In the genomic region with DNA sequence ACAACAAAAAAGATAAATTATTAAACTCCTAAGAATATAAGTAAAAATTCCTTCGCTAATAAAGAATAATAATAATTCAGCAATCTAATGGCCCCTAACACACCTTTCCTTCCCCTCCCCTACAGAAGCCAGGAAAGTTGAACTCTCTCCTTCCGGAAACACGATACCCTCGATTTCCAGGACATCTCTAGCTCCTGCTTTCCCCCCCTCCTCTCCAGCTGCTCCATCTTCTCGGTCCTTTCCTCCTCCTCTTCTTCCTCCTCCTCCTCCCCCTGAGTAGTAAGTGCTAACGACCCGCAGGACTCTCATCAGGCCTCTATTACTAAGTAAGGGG, we compare ENCODE assay signal across 8 cellular contexts. TPM values are rescaled to one million over a fixed set of nuclear protein-coding genes. Genes with fewer than 3 reads are reported as not detected.
DNase-seq lines count a peak whose midpoint lies in the region; ATAC-seq and TF ChIP-seq lines count a peak whose summit lies in the region.

No MANE protein-coding gene starts in this region.

- TF ChIP-seq CTCF in PC-3 (conservative IDR thresholded peaks at IDR 0.05; ENCODE audit: low read depth, low read length) (no peak), epithelial cell of esophagus (IDR thresholded peaks at IDR 0.05; ENCODE audit: insufficient read depth, low read depth, low read length, missing control alignments) (no peak)

- peak overlapping the region; percentile 93 for H3K9ac ChIP-seq in PC-3 (ENCODE audit: low read length)
- H3K9ac ChIP-seq in neuronal stem cell (ENCODE audit: low read depth, low read length, poor library complexity) = peak overlapping the region; percentile 91

- H3K14ac ChIP-seq in neuronal stem cell (ENCODE audit: low read length) = no peak overlapping the region

- H2AFZ ChIP-seq in PC-3 (ENCODE audit: low read length) = peak overlapping the region; percentile 79
- peak overlapping the region; percentile 94 for H2AFZ ChIP-seq in neuronal stem cell (ENCODE audit: low read length)

- no peaks in the 10 kb centered on the region for H3K79me1 ChIP-seq in neuronal stem cell (ENCODE audit: low read depth, low read length)

- H3K4me2 ChIP-seq in PC-3 (ENCODE audit: low read length) = peak overlapping the region; percentile 83
- H3K4me2 ChIP-seq in neuronal stem cell (ENCODE audit: insufficient read depth, low read length, poor library complexity, severe bottlenecking) = peak overlapping the region; percentile 80

- H3K27ac Mint-ChIP-seq in T-helper 2 cell treated with Interferon-gamma antibody and Interleukin-4, amounts not matched to agents 5 μg/mL and 100 μg/mL, for 36 hours = peak overlapping the region; percentile 69

- H3K9me3 Mint-ChIP-seq in T-helper 2 cell treated with Interferon-gamma antibody and Interleukin-4, amounts not matched to agents 5 μg/mL and 100 μg/mL, for 36 hours = peaks cover 3% of the 10 kb centered on the region

- H3K4ac ChIP-seq in neuronal stem cell (ENCODE audit: low read length) = no peak overlapping the region

- peak overlapping the region; percentile 38 for H3K18ac ChIP-seq in neuronal stem cell (ENCODE audit: low read length)

- H3K27ac ChIP-seq in PC-3 (ENCODE audit: low read length) (peak overlapping the region; percentile 66), neuronal stem cell (replicated peaks; ENCODE audit: low read length) (peak overlapping the region; percentile 33)

- H3K36me3 Mint-ChIP-seq in T-helper 2 cell treated with Interferon-gamma antibody and Interleukin-4, amounts not matched to agents 5 μg/mL and 100 μg/mL, for 36 hours (ENCODE audit: low read depth) = peaks cover 4% of the 10 kb centered on the region

- peak overlapping the region; percentile 85 for H3K23ac ChIP-seq in neuronal stem cell (ENCODE audit: low read depth, low read length, poor library complexity)

- CTCF ChIA-PET in PC-3 (lab: Charles Lee) = interaction anchor here (0.5 kb wide), 1 partner anchor 92 kb away, joined by 4 read pairs; no protein-coding TSS in a partner anchor

- H3K27me3 Mint-ChIP-seq in T-helper 2 cell treated with Interferon-gamma antibody and Interleukin-4, amounts not matched to agents 5 μg/mL and 100 μg/mL, for 36 hours (ENCODE audit: low read depth) = peaks cover 10% of the 10 kb centered on the region

- H3K4me1 ChIP-seq in PC-3 (ENCODE audit: insufficient read depth, low read length) (peaks cover 7% of the 10 kb centered on the region), neuronal stem cell (ENCODE audit: control insufficient read depth in 2 of 2, insufficient read depth in 1 of 2, low read depth in 1 of 2, low read length in 2 of 2) (no peaks in the 10 kb centered on the region)

- peak; percentile 23 for ATAC-seq in PC-3
- no peak for ATAC-seq in GM21515 (IDR thresholded peaks at IDR 0.05; ENCODE audit: unreplicated experiment)

- H3K4me3 Mint-ChIP-seq in T-helper 2 cell treated with Interferon-gamma antibody and Interleukin-4, amounts not matched to agents 5 μg/mL and 100 μg/mL, for 36 hours = peak overlapping the region; percentile 98

- H3K9me2 ChIP-seq in PC-3 (replicated peaks; ENCODE audit: low read length) = no peaks in the 10 kb centered on the region

- no peak overlapping the region for H2BK15ac ChIP-seq in neuronal stem cell (ENCODE audit: low read length)

- POLR2A ChIA-PET in PC-3 (lab: Charles Lee; ENCODE audit: unreplicated experiment) = no interaction called here

- BruUV-seq in PC-3 (replicated peaks; lab: Mats Ljungman, UMichigan) = no TSS peak

- peaks cover 23% of the 10 kb centered on the region for H3K4me1 Mint-ChIP-seq in T-helper 2 cell treated with Interferon-gamma antibody and Interleukin-4, amounts not matched to agents 5 μg/mL and 100 μg/mL, for 36 hours (ENCODE audit: low read depth)

- H3K36me3 ChIP-seq in PC-3 (ENCODE audit: low read depth, low read length) (no peaks in the 10 kb centered on the region), neuronal stem cell (replicated peaks in 1 of 2; ENCODE audit: control insufficient read depth in 2 of 2, insufficient read depth in 2 of 2, low read length in 2 of 2) (no peaks in the 10 kb centered on the region)

- peaks cover 54% of the 10 kb centered on the region for H3K79me2 ChIP-seq in PC-3 (ENCODE audit: low read length)

- no peak overlapping the region for H4K91ac ChIP-seq in neuronal stem cell (ENCODE audit: low read depth, low read length, poor library complexity)

- no peaks in the 10 kb centered on the region for H3K9me3 ChIP-seq in PC-3 (ENCODE audit: low read length)
- no peaks in the 10 kb centered on the region for H3K9me3 ChIP-seq in neuronal stem cell (replicated peaks in 1 of 2; ENCODE audit: control insufficient read depth in 2 of 2, insufficient read depth in 1 of 2, low read depth in 1 of 2, low read length in 2 of 2)

- H3K4me3 ChIP-seq in PC-3 (ENCODE audit: low read length) = peak overlapping the region; percentile 86
- peak overlapping the region; percentile 98 for H3K4me3 ChIP-seq in epithelial cell of esophagus (ENCODE audit: low read length)
- H3K4me3 ChIP-seq in neuronal stem cell (ENCODE audit: low read length in 2 of 2) = peak overlapping the region; percentile 77 to 94

- WGBS in neuronal stem cell (ENCODE audit: extremely low coverage in 2 of 2, insufficient read length in 2 of 2, insufficient replicate concordance in 1 of 2), 2 donors = no CpG with 5 or more reads among the region's 7 CpGs

- no peak overlapping the region for H2BK5ac ChIP-seq in neuronal stem cell (ENCODE audit: low read length)

- DNase-seq in T-helper 2 cell treated with Interferon-gamma antibody and Interleukin-4, amounts not matched to agents 5 μg/mL and 100 μg/mL, for 36 hours (ENCODE audit: low spot score) = no peak
- DNase-seq in T-helper 2 cell (no peak), PC-3 (peak; percentile 34), epithelial cell of esophagus (ENCODE audit: low read depth) (peak; percentile 46), neuronal stem cell (ENCODE audit: low spot score) (no peak), NCI-H446 (lab: John Stamatoyannopoulos, UW) (no peak), NCI-H187 treated with DMSO at 0.1 percent for 48 hours (lab: John Stamatoyannopoulos, UW) (no peak)

- H3F3A ChIP-seq in PC-3 (ENCODE audit: low read length, unreplicated experiment) = no peaks in the 10 kb centered on the region

- peaks cover 12% of the 10 kb centered on the region; the same call in 1 of the 2 replicates for H4K20me1 ChIP-seq in PC-3 (ENCODE audit: low read length)

- H2AK5ac ChIP-seq in neuronal stem cell (ENCODE audit: low read depth, low read length) = no peak overlapping the region

- H2BK120ac ChIP-seq in neuronal stem cell (ENCODE audit: low read depth, low read length) = no peak overlapping the region

- intact Hi-C loops in PC-3 (cut with micrococcal nuclease) = no loop called here

- H2BK12ac ChIP-seq in neuronal stem cell (ENCODE audit: low read length) = no peak overlapping the region

- H3K27me3 ChIP-seq in PC-3 (ENCODE audit: low read length) = no peaks in the 10 kb centered on the region
- peaks cover 0 to 15% (median 2%) of the 10 kb centered on the region in 3 experiments for H3K27me3 ChIP-seq in neuronal stem cell (ENCODE audit: control insufficient read depth in 3 of 3, insufficient read depth in 3 of 3, low read depth in 1 of 3, low read length in 3 of 3)

- no peak overlapping the region for H4K8ac ChIP-seq in neuronal stem cell (ENCODE audit: low read depth, low read length)

RNA-seq across cellular contexts. Expression of a gene that starts 0.6 kb away (rescaled TPM):
- 10.7 and 13.9 TPM in 2 replicates for total RNA-seq in PC-3 (2014; rRNA removed)
- polyA plus RNA-seq in neuronal stem cell (2013, experiment 1 of 2) = 4.7 TPM
- polyA plus RNA-seq in neuronal stem cell (2013, experiment 2 of 2) = 3.5 TPM

Comparison
In these comparisons a context has a peak if more than half of its experiments do, and no peak if none do; other contexts are left out.
1. DNase-seq: peak in PC-3 (single experiment) and epithelial cell of esophagus (single experiment); none in T-helper 2 cell treated with Interferon-gamma antibody and Interleukin-4, amounts not matched to agents 5 μg/mL and 100 μg/mL, for 36 hours (single experiment), T-helper 2 cell (0 of 5), neuronal stem cell (single experiment), NCI-H446 (0 of 2) and NCI-H187 treated with DMSO at 0.1 percent for 48 hours (single experiment).
2. Peak in every context shown above with its lines, with median percentiles within 50 percentile points of each other: H3K4me3 ChIP-seq.